In the genomic region with DNA sequence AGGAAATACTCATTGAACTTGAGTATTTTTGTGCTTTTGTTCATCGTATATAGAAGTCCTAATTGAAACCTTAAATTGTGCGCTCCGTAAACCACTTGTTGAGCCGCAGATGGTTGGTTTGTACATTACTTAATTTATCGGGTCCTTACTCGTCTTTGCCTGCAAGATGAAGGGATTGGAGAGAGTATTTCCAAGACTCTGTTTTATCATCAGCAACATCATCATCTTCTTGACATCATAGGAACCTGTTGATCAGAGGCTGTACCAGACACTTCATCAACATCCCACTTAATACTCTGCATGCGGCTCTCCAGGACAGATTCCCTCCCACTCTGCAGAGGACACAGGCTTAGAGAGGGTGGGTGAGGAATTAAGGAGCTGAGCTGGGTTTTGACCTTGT, we compare ENCODE assay signal across 17 cellular contexts. TPM values are rescaled to one million over a fixed set of nuclear protein-coding genes. Genes with fewer than 3 reads are reported as not detected.
A peak's percentile ranks its signal among the peaks of the same experiment; 100 is the strongest.
DNase-seq lines count a peak whose midpoint lies in the region; ATAC-seq and TF ChIP-seq lines count a peak whose summit lies in the region.
"Had no signal": no experiment of that assay in that cellular context is flagged by ENCODE, and none has a peak within 500 bp of the region (broad histone marks: within the 10 kb centered on the region; RNA-seq: fewer than 3 reads in every experiment).

No MANE protein-coding gene starts in this region.

- H3K4me1 ChIP-seq in HEK293 (ENCODE audit: control insufficient read depth, insufficient read depth, low read length) (peaks cover 11% of the 10 kb centered on the region), endodermal cell (ENCODE audit: control insufficient read depth, insufficient read depth, low read length) (no peaks in the 10 kb centered on the region), tibial artery (peaks cover 0 to 59% (median 25%) of the 10 kb centered on the region in 4 donors)

- peaks cover 3% of the 10 kb centered on the region for H3K36me3 Mint-ChIP-seq in endodermal cell (ENCODE audit: low read depth)
- H3K36me3 Mint-ChIP-seq: CD8-positive, alpha-beta T cell had no signal

- ATAC-seq in HG03442 (IDR thresholded peaks at IDR 0.05; ENCODE audit: unreplicated experiment) = no peak
- ATAC-seq: CD8-positive, alpha-beta T cell had no signal

- H3K4me3 ChIP-seq in HEK293 (ENCODE audit: low read depth, low read length) = no peak overlapping the region
- no peak overlapping the region for H3K4me3 ChIP-seq in WERI-Rb-1 (ENCODE audit: low read depth, low read length)
- no peak overlapping the region for H3K4me3 ChIP-seq in endodermal cell (ENCODE audit: low read length)
- no peak overlapping the region for H3K4me3 ChIP-seq in tibial artery
- H3K4me3 ChIP-seq: BLaER1 treated with 17β-estradiol and CSF1 and Interleukin-3, amounts not matched to agents 10 nM and 100 nM; GM23248; HAP-1 had no signal

- POLR2A ChIA-PET in HEK293 (lab: Yijun Ruan, JAX) = no interaction called here

- no peaks in the 10 kb centered on the region for H3K36me3 ChIP-seq in HEK293 (ENCODE audit: control insufficient read depth in 2 of 2, insufficient read depth in 1 of 2, low read length in 2 of 2)
- H3K36me3 ChIP-seq in WERI-Rb-1 = peaks cover 16% of the 10 kb centered on the region
- H3K36me3 ChIP-seq in endodermal cell (ENCODE audit: control insufficient read depth, insufficient read depth, low read length) = no peaks in the 10 kb centered on the region
- no peaks in the 10 kb centered on the region for H3K36me3 ChIP-seq in tibial artery
- H3K36me3 ChIP-seq: BLaER1 treated with 17β-estradiol and CSF1 and Interleukin-3, amounts not matched to agents 10 nM and 100 nM; HAP-1 had no signal

- no peak overlapping the region for H3K9ac ChIP-seq in endodermal cell (ENCODE audit: extremely low read depth, low read length, poor library complexity, severe bottlenecking)
- H3K9ac ChIP-seq: BLaER1 treated with 17β-estradiol and CSF1 and Interleukin-3, amounts not matched to agents 10 nM and 100 nM; GM23248 had no signal

- no peaks in the 10 kb centered on the region for H3K9me3 ChIP-seq in HEK293 (ENCODE audit: control insufficient read depth, insufficient read depth, low read depth, low read length)
- no peaks in the 10 kb centered on the region for H3K9me3 ChIP-seq in WERI-Rb-1 (ENCODE audit: severe bottlenecking)
- no peaks in the 10 kb centered on the region for H3K9me3 ChIP-seq in endodermal cell (ENCODE audit: control insufficient read depth, low read length)
- H3K9me3 ChIP-seq in tibial artery = no peaks in the 10 kb centered on the region
- H3K9me3 ChIP-seq: BLaER1 treated with 17β-estradiol and CSF1 and Interleukin-3, amounts not matched to agents 10 nM and 100 nM; HAP-1 had no signal

- H3K4me1 Mint-ChIP-seq in endodermal cell = peaks cover 5% of the 10 kb centered on the region
- H3K4me1 Mint-ChIP-seq: B cell had no signal

- H3K27ac Mint-ChIP-seq in endodermal cell = no peak overlapping the region
- H3K27ac Mint-ChIP-seq: B cell; CD8-positive, alpha-beta T cell had no signal

- H3K27me3 ChIP-seq in WERI-Rb-1 (ENCODE audit: insufficient read depth, low read depth, severe bottlenecking) = no peaks in the 10 kb centered on the region
- no peaks in the 10 kb centered on the region for H3K27me3 ChIP-seq in endodermal cell (ENCODE audit: control insufficient read depth, insufficient read depth, low read length, poor library complexity, severe bottlenecking)
- no peaks in the 10 kb centered on the region for H3K27me3 ChIP-seq in tibial artery
- H3K27me3 ChIP-seq: BLaER1 treated with 17β-estradiol and CSF1 and Interleukin-3, amounts not matched to agents 10 nM and 100 nM had no signal

- no peak overlapping the region for H3K4me3 Mint-ChIP-seq in endodermal cell
- H3K4me3 Mint-ChIP-seq: B cell; CD8-positive, alpha-beta T cell had no signal

- no peaks in the 10 kb centered on the region for H3K9me3 Mint-ChIP-seq in endodermal cell
- H3K9me3 Mint-ChIP-seq: CD8-positive, alpha-beta T cell had no signal

- H3K27ac ChIP-seq in HEK293 (ENCODE audit: extremely low read depth, low read depth, low read length) (no peak overlapping the region), WERI-Rb-1 (peak overlapping the region; percentile 84), endodermal cell (ENCODE audit: low read depth, low read length) (no peak overlapping the region), tibial artery (peak overlapping the region; percentile 34 to 58)
- H3K27ac ChIP-seq: BLaER1 treated with 17β-estradiol and CSF1 and Interleukin-3, amounts not matched to agents 10 nM and 100 nM; GM23248; HL-60 had no signal

- H3K27me3 Mint-ChIP-seq in endodermal cell (ENCODE audit: insufficient read depth) = no peaks in the 10 kb centered on the region
- H3K27me3 Mint-ChIP-seq: B cell had no signal

- CTCF ChIA-PET in HEK293 (lab: Yijun Ruan, JAX) = interaction anchor here (0.5 to 0.7 kb wide), 2 partner anchors 11 to 40 kb away, joined by 4 read pairs; no protein-coding TSS in a partner anchor

- DNase-seq in WERI-Rb-1 = peak; percentile 87
- peak; percentile 22 for DNase-seq in endodermal cell
- DNase-seq in tibial artery = no peak
- no peak for DNase-seq in central memory CD4-positive, alpha-beta T cell
- no peak for DNase-seq in NCI-H2171 treated with DMSO at 0.1 percent for 48 hours (lab: John Stamatoyannopoulos, UW)
- DNase-seq: 8988T; Calu3; CD8-positive, alpha-beta T cell; DMS79 treated with DMSO at 0.1 percent for 48 hours; GF-D8; GM23248 had no signal

- WGBS in endodermal cell (ENCODE audit: insufficient coverage in 1 of 2, insufficient read length in 1 of 2), 2 experiments = 87 to 91% methylated on average over 6 to 7 of the region's 7 CpGs

- intact Hi-C loops in tibial artery (cut with DNase I; ENCODE audit: low total_unique reads) = no loop called here

- TF ChIP-seq CTCF in HEK293 (tag by site-specific recombination; IDR thresholded peaks at IDR 0.05) (no peak), WERI-Rb-1 (IDR thresholded peaks at IDR 0.05; ENCODE audit: low read depth, low read length) (no peak), endodermal cell (conservative IDR thresholded peaks at IDR 0.05) (no peak), tibial artery (IDR thresholded peaks at IDR 0.05) (no peak)

TF ChIP-seq in HEK293, 187 proteins besides CTCF, POLR2A, EP300 and RAD21:
- TF ChIP-seq ZNF248 (tag by site-specific recombination; IDR thresholded peaks at IDR 0.05) = no peak
- peak; percentile 66; the same call in 1 of the 2 replicates for TF ChIP-seq SCRT1 (tag by site-specific recombination; IDR thresholded peaks at IDR 0.05; ENCODE audit: borderline replicate concordance)
- no peak for TF ChIP-seq ZNF416 (tag by site-specific recombination; IDR thresholded peaks at IDR 0.05)
- peak; percentile 95 for TF ChIP-seq SCRT2 (tag by site-specific recombination; IDR thresholded peaks at IDR 0.05)
- TF ChIP-seq ZNF677 (tag by site-specific recombination; IDR thresholded peaks at IDR 0.05) = no peak
- TF ChIP-seq, protein P1, sequence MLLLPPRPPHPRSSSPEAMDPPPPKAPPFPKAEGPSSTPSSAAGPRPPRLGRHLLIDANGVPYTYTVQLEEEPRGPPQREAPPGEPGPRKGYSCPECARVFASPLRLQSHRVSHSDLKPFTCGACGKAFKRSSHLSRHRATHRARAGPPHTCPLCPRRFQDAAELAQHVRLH (tag by site-specific recombination; IDR thresholded peaks at IDR 0.05) = no peak

RNA-seq across cellular contexts. Expression of a gene that starts 28.6 kb away (rescaled TPM):
- 10 to 100 TPM; 15.7 to 17.5 TPM for total RNA-seq in endodermal cell
- 19.0 TPM for polyA plus RNA-seq in endodermal cell (2013, experiment 1 of 2)
- 18.6 TPM for polyA plus RNA-seq in endodermal cell (2013, experiment 2 of 2)

Comparison
In these comparisons a context has a peak if more than half of its experiments do, and no peak if none do; other contexts are left out.
1. H3K27ac ChIP-seq: peak in WERI-Rb-1 (single experiment) and tibial artery (2 of 2); none in HEK293 (single experiment) and endodermal cell (single experiment).
2. DNase-seq: peak in WERI-Rb-1 (single experiment) and endodermal cell (single experiment); none in tibial artery (0 of 2), central memory CD4-positive, alpha-beta T cell (single experiment) and NCI-H2171 treated with DMSO at 0.1 percent for 48 hours (single experiment).